10 cellular contexts compared by ENCODE assay signal in the genomic region with DNA sequence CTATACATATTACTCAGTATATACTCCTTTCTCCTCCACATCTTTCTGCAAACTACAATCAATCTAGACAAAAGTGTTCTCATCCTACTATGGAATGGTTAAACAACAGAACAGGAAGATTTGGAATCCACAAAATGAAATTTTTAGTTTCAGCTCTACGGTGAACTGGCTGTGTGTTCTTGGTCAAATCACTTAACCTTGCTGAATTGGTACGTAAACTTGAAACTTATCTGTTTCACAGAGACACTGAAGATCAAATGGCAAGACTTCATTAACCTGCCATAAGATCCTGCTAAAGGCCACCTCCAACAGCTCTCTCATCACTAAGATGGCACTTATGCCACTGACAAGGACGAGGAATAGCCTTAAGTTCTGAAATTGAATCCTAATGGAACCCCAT. TPM values are rescaled to one million over a fixed set of nuclear protein-coding genes. Genes with fewer than 3 reads are reported as not detected.
DNase-seq lines count a peak whose midpoint lies in the region; ATAC-seq and TF ChIP-seq lines count a peak whose summit lies in the region.
"Had no signal": no experiment of that assay in that cellular context is flagged by ENCODE, and none has a peak within 500 bp of the region (broad histone marks: within the 10 kb centered on the region; RNA-seq: fewer than 3 reads in every experiment).

No MANE protein-coding gene starts in this region.

- H3K27ac Mint-ChIP-seq in T-helper 2 cell treated with Interferon-gamma antibody and Interleukin-4, amounts not matched to agents 5 μg/mL and 100 μg/mL, for 36 hours, result peak overlapping the region; percentile 18

- H3K4me1 ChIP-seq in spleen, result peaks cover 23 to 68% (median 60%) of the 10 kb centered on the region in 6 donors

- no peaks in the 10 kb centered on the region for H3K27me3 ChIP-seq in spleen (replicated peaks in 1 of 7)

- TF ChIP-seq POLR2A in spleen (IDR thresholded peaks at IDR 0.05), result no peak

- H3K9me3 Mint-ChIP-seq in T-helper 2 cell treated with Interferon-gamma antibody and Interleukin-4, amounts not matched to agents 5 μg/mL and 100 μg/mL, for 36 hours, result peaks cover 1% of the 10 kb centered on the region

- no peaks in the 10 kb centered on the region for H3K27me3 Mint-ChIP-seq in T-helper 2 cell treated with Interferon-gamma antibody and Interleukin-4, amounts not matched to agents 5 μg/mL and 100 μg/mL, for 36 hours (ENCODE audit: low read depth)

- peak overlapping the region in 2 of 8 donors; percentile 95 to 99 for H3K27ac ChIP-seq in spleen

- no peak for DNase-seq in T-helper 2 cell treated with Interferon-gamma antibody and Interleukin-4, amounts not matched to agents 5 μg/mL and 100 μg/mL, for 36 hours (ENCODE audit: low spot score)
- DNase-seq in T-helper 2 cell, result no peak
- no peak for DNase-seq in foreskin fibroblast
- DNase-seq in spleen, result no peak
- no peak for DNase-seq in occipital lobe (lab: John Stamatoyannopoulos, UW)
- no peak for DNase-seq in omental fat pad (ENCODE audit: low spot score)

- H3K36me3 ChIP-seq in spleen, result peaks cover 0 to 19% (median 12%) of the 10 kb centered on the region in 6 donors

- H3K4me3 Mint-ChIP-seq in T-helper 2 cell treated with Interferon-gamma antibody and Interleukin-4, amounts not matched to agents 5 μg/mL and 100 μg/mL, for 36 hours, result peak overlapping the region; percentile 88

- H3K4me1 Mint-ChIP-seq in T-helper 2 cell treated with Interferon-gamma antibody and Interleukin-4, amounts not matched to agents 5 μg/mL and 100 μg/mL, for 36 hours (ENCODE audit: low read depth), result peaks cover 40% of the 10 kb centered on the region

- no peak for TF ChIP-seq CTCF in WI38 (IDR thresholded peaks at IDR 0.05; ENCODE audit: low read depth, low read length)
- no peak for TF ChIP-seq CTCF in foreskin fibroblast (IDR thresholded peaks at IDR 0.05; ENCODE audit: low read depth, low read length)
- TF ChIP-seq CTCF in spleen (IDR thresholded peaks at IDR 0.05 in 8 of 11, conservative IDR thresholded peaks at IDR 0.05 in 3 of 11), result no peak
- TF ChIP-seq CTCF in omental fat pad (IDR thresholded peaks at IDR 0.05), result no peak

- H3K4me3 ChIP-seq in WI38 (ENCODE audit: low read depth, low read length) (peak overlapping the region; percentile 92), foreskin fibroblast (ENCODE audit: low read depth in 1 of 2, low read length in 2 of 2) (peak overlapping the region; percentile 93 to 97), spleen (peak overlapping the region in 6 of 8 donors; percentile 79 to 91 (median 83))

- intact Hi-C loops in spleen (cut with DNase I; ENCODE audit: low total_unique reads), result no loop called here

- peaks cover 34% of the 10 kb centered on the region for H3K36me3 Mint-ChIP-seq in T-helper 2 cell treated with Interferon-gamma antibody and Interleukin-4, amounts not matched to agents 5 μg/mL and 100 μg/mL, for 36 hours (ENCODE audit: low read depth)

- H3K9me3 ChIP-seq in spleen, result peaks cover 0 to under 1% (median 0%) of the 10 kb centered on the region in 8 donors

- ATAC-seq in HG03139 (IDR thresholded peaks at IDR 0.05; ENCODE audit: unreplicated experiment) (no peak), omental fat pad (ENCODE audit: low FRiP score) (no peak)

- 81 to 92% (median 91%) methylated on average over 3 of the region's 3 CpGs for WGBS in spleen, 5 donors

RNA-seq across cellular contexts. Expression of a gene that starts 1.5 kb away (rescaled TPM):
- total RNA-seq in spleen (10 to 100 TPM; 34.6 to 97.9 (median 70.0) TPM), occipital lobe (124 TPM), omental fat pad (10 to 100 TPM; 49.3 to 57.2 (median 56.3) TPM)
- polyA plus RNA-seq in spleen, result 10 to 100 TPM; 21.7 to 31.5 (median 23.8) TPM

RNA-seq across cellular contexts. Expression of a gene that starts 52.2 kb away (rescaled TPM):
- total RNA-seq in spleen, result under 1 TPM in 1 of 7 donors, not detected in 6; 0.07 TPM
- polyA plus RNA-seq in spleen, result under 1 TPM; 0.02 to 0.03 (median 0.03) TPM
- 0.16 TPM for total RNA-seq in occipital lobe
- total RNA-seq in omental fat pad, result under 1 TPM; 0.24 to 0.65 (median 0.28) TPM
- total RNA-seq: HT1080; T-helper 2 cell treated with Interferon-gamma antibody and Interleukin-4, amounts not matched to agents 100 ng/mL and 5 ng/mL, for 36 hours had no signal
